ENCODE assay signal across 34 cellular contexts in genomic region chr9:21137020-21137419, GRCh38. TPM values are rescaled to one million over a fixed set of nuclear protein-coding genes. Genes with fewer than 3 reads are reported as not detected.
"Had no signal": no experiment of that assay in that cellular context is flagged by ENCODE, and none has a peak within 500 bp of the region (broad histone marks: within the 10 kb centered on the region; RNA-seq: fewer than 3 reads in every experiment).

No MANE protein-coding gene starts in this region.

- H3K27me3 ChIP-seq: neural progenitor cell, ovary, spleen, suprapubic skin, testis, tibial artery, transverse colon, upper lobe of right lung, uterus had no signal

- ATAC-seq: natural killer cell; psoas muscle; right cardiac atrium; sciatic nerve; stimulated activated memory B cell treated with anti-CD40 and anti-IgM and Interleukin-4, amounts not matched to agents 10 μg/mL and 1 μg/mL and 100 μg/mL, for 72 hours; stimulated activated naive CD8-positive, alpha-beta T cell treated with anti-CD3 and anti-CD28 coated beads, Interleukin-15, amount 100 ng/mL, for 72 hours; stimulated activated naive CD8-positive, alpha-beta T cell treated with anti-CD3 and anti-CD28 coated beads, Interleukin-15, Interleukin-2, amounts not matched to agents 100 U/mL and 50 U/mL, for 24 hours; upper lobe of right lung had no signal

- H3K4me1 ChIP-seq: neural progenitor cell, parathyroid adenoma, psoas muscle, suprapubic skin, testis, tibial artery, transverse colon, upper lobe of right lung, uterus had no signal

- DNase-seq: natural killer cell; occipital lobe; ovary; posterior cingulate gyrus; psoas muscle; right cardiac atrium; spleen; stimulated activated CD4-positive, alpha-beta T cell treated with anti-CD3 and anti-CD28 coated beads, Interleukin-12 subunit alpha, Interleukin-12 subunit beta, amount 100 ng/mL, for 4 hours; stimulated activated CD4-positive, alpha-beta T cell treated with anti-CD3 and anti-CD28 coated beads, Interleukin-1b, Interleukin-23, amount 100 ng/mL, for 48 hours; stimulated activated CD4-positive, alpha-beta T cell treated with anti-CD3 and anti-CD28 coated beads, Interleukin-4, amount 100 ng/mL, for 1 hour; stimulated activated CD4-positive, alpha-beta T cell treated with anti-CD3 and anti-CD28 coated beads, Interleukin-4, amount 100 ng/mL, for 4 hours; stimulated activated CD8-positive, alpha-beta memory T cell treated with anti-CD3 and anti-CD28 coated beads, Interleukin-4, amount 100 ng/mL, for 48 hours; stimulated activated naive CD4-positive, alpha-beta T cell; stimulated activated naive CD8-positive, alpha-beta T cell treated with anti-CD3 and anti-CD28 coated beads, Interleukin-15, amount 100 ng/mL, for 72 hours; stimulated activated naive CD8-positive, alpha-beta T cell treated with anti-CD3 and anti-CD28 coated beads, Interleukin-15, Interleukin-2, amounts not matched to agents 100 U/mL and 50 U/mL, for 24 hours; substantia nigra; testis; tibial artery; transverse colon; upper lobe of right lung; uterus had no signal

- H3K27ac ChIP-seq: neural progenitor cell, ovary, parathyroid adenoma, psoas muscle, skin epidermis, spleen, suprapubic skin, testis, tibial artery, transverse colon, upper lobe of right lung, uterus had no signal

- H3K4me2 ChIP-seq: neural progenitor cell, smooth muscle cell had no signal

- H2AFZ ChIP-seq: neural progenitor cell, parathyroid adenoma had no signal

- H3K9me3 ChIP-seq: ovary, psoas muscle, spleen, suprapubic skin, testis, tibial artery, transverse colon, upper lobe of right lung, uterus had no signal

- H3K36me3 ChIP-seq: neural progenitor cell, ovary, spleen, suprapubic skin, tibial artery, transverse colon, upper lobe of right lung, uterus had no signal

- H3K9ac ChIP-seq: neural progenitor cell, parathyroid adenoma had no signal

- H3K4me3 ChIP-seq: neural progenitor cell, ovary, psoas muscle, skin epidermis, smooth muscle cell, spleen, suprapubic skin, testis, tibial artery, transverse colon, upper lobe of right lung, uterus had no signal

RNA-seq across cellular contexts. Expression of gene IFNW1, which starts 4.6 kb away (rescaled TPM):
- total RNA-seq: natural killer cell, occipital lobe, osteoblast, ovary, progenitor cell of endocrine pancreas, psoas muscle, renal cortical epithelial cell, right cardiac atrium, sciatic nerve, smooth muscle cell, spleen, suprapubic skin, testis, transverse colon, upper lobe of right lung, urinary bladder, uterus had no signal
- polyA plus RNA-seq: neural cell, ovary, psoas muscle, right cardiac atrium, smooth muscle cell, spleen, thymus, urinary bladder had no signal

RNA-seq across cellular contexts. Expression of gene IFNA21, which starts 29.4 kb away (rescaled TPM):
- total RNA-seq: natural killer cell, occipital lobe, osteoblast, ovary, progenitor cell of endocrine pancreas, psoas muscle, renal cortical epithelial cell, right cardiac atrium, sciatic nerve, smooth muscle cell, spleen, suprapubic skin, testis, transverse colon, upper lobe of right lung, urinary bladder, uterus had no signal
- polyA plus RNA-seq: neural cell, ovary, psoas muscle, right cardiac atrium, smooth muscle cell, spleen, urinary bladder had no signal

RNA-seq across cellular contexts. Expression of gene IFNA4, which starts 50.4 kb away (rescaled TPM):
- total RNA-seq: natural killer cell, occipital lobe, osteoblast, ovary, progenitor cell of endocrine pancreas, psoas muscle, renal cortical epithelial cell, right cardiac atrium, sciatic nerve, smooth muscle cell, spleen, suprapubic skin, testis, transverse colon, upper lobe of right lung, urinary bladder, uterus had no signal
- polyA plus RNA-seq: neural cell, ovary, psoas muscle, right cardiac atrium, smooth muscle cell, spleen, thymus, urinary bladder had no signal

RNA-seq across cellular contexts. Expression of gene IFNB1, which starts 59.3 kb away (rescaled TPM):
- total RNA-seq: natural killer cell, occipital lobe, osteoblast, ovary, progenitor cell of endocrine pancreas, psoas muscle, renal cortical epithelial cell, right cardiac atrium, sciatic nerve, smooth muscle cell, spleen, suprapubic skin, testis, transverse colon, upper lobe of right lung, urinary bladder, uterus had no signal
- polyA plus RNA-seq: neural cell, ovary, psoas muscle, right cardiac atrium, smooth muscle cell, spleen, urinary bladder had no signal
